ENCODE assay signal across 30 cellular contexts in the genomic region with DNA sequence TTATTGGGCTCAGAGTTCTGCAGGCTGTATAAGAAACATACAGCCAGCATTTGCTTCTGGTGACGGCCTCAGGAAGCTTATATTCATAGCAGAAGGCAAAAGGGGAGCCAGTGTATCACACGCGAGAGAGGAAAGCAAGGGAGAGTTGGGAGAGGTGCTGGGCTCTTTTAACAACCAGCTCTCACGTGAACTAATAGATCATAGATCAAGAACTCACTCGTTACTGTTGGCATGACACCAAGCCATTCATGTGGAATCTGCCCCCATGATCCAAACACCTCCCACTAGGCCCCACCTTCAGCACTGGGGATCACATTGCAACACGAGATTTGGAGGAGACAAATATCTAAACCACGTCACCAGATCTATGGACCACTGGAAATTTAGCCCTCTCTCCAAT.
"Had no signal": no experiment of that assay in that cellular context is flagged by ENCODE, and none has a peak within 500 bp of the region (broad histone marks: within the 10 kb centered on the region; RNA-seq: fewer than 3 reads in every experiment).

No MANE protein-coding gene starts in this region.

- H3K9me3 ChIP-seq: ascending aorta had no signal

- H3K4me1 ChIP-seq: ascending aorta had no signal

- DNase-seq: activated B cell treated with CpG ODN at 0.5 μM for 24 hours; activated CD4-positive, alpha-beta memory T cell treated with anti-CD3 and anti-CD28 coated beads for 36 hours; activated CD4-positive, alpha-beta T cell treated with anti-CD3 and anti-CD28 coated beads for 4 hours; activated CD4-positive, alpha-beta T cell treated with anti-CD3 and anti-CD28 coated beads, Interleukin-2, amount 10 ng/mL, durations not matched to agents 24 days and 14 days; activated CD4-positive, alpha-beta T cell treated with anti-CD3 and anti-CD28 coated beads, Interleukin-2, amount 50 U/mL, for 1 hour; activated CD4-positive, alpha-beta T cell treated with anti-CD3 and anti-CD28 coated beads, Interleukin-2, amount 50 U/mL, for 4 hours; activated CD4-positive, CD25-positive, alpha-beta regulatory T cell treated with anti-CD3 and anti-CD28 coated beads, Interleukin-2, amount 50 U/mL, for 72 hours; activated CD8-positive, alpha-beta memory T cell treated with anti-CD3 and anti-CD28 coated beads, Interleukin-2, amount 10 ng/mL, durations not matched to agents 7 days and 5 days; activated CD8-positive, alpha-beta memory T cell treated with anti-CD3 and anti-CD28 coated beads, Interleukin-2, amount 50 U/mL, for 48 hours; activated CD8-positive, alpha-beta T cell treated with anti-CD3 and anti-CD28 coated beads for 36 hours; activated effector memory CD4-positive, alpha-beta T cell treated with Interleukin-2 at 50 U/mL for 16 hours; activated gamma-delta T cell; activated naive CD4-positive, alpha-beta T cell treated with anti-CD3 and anti-CD28 coated beads, Interleukin-2, amount 10 ng/mL, durations not matched to agents 7 days and 5 days; activated naive CD4-positive, alpha-beta T cell treated with Interleukin-2 at 50 U/mL for 16 hours; activated naive CD8-positive, alpha-beta T cell treated with anti-CD3 and anti-CD28 coated beads, Interleukin-2, amount 10 ng/mL, durations not matched to agents 7 days and 5 days; activated naive CD8-positive, alpha-beta T cell treated with anti-CD3 and anti-CD28 coated beads, Interleukin-2, amount 50 U/mL, for 24 hours; activated T-cell treated with anti-CD3 and anti-CD28 coated beads, Interleukin-2, amount 50 U/mL, for 24 hours; activated T-cell treated with anti-CD3 and anti-CD28 coated beads, Interleukin-2, amount 50 U/mL, for 48 hours; amygdala; anterior cingulate cortex; caudate nucleus; cerebellar nuclear complex; T-helper 1 cell; T-helper 2 cell; T-helper 9 cell had no signal

- H3K36me3 ChIP-seq: ascending aorta, cardiac muscle cell had no signal

- H3K27me3 ChIP-seq: ascending aorta, cardiac muscle cell had no signal

- FAIRE-seq: bronchial epithelial cell, TTC549 had no signal

- H3K27ac ChIP-seq: ascending aorta, cardiac muscle cell, VCaP had no signal

- H3K4me3 ChIP-seq: ascending aorta, cardiac muscle cell had no signal
